16 cellular contexts compared by ENCODE assay signal in genomic region chr3:27718459-27718858, GRCh38. TPM values are rescaled to one million over a fixed set of nuclear protein-coding genes. Genes with fewer than 3 reads are reported as not detected.
A peak's percentile ranks its signal among the peaks of the same experiment; 100 is the strongest.
DNase-seq lines count a peak whose midpoint lies in the region; ATAC-seq, FAIRE-seq and TF ChIP-seq lines count a peak whose summit lies in the region.
"Had no signal": no experiment of that assay in that cellular context is flagged by ENCODE, and none has a peak within 500 bp of the region (broad histone marks: within the 10 kb centered on the region; RNA-seq: fewer than 3 reads in every experiment).

No MANE protein-coding gene starts in this region.

- H3K27ac ChIP-seq in mesendoderm (ENCODE audit: low read depth, low read length): peak overlapping the region; percentile 28
- H3K27ac ChIP-seq: C4-2B had no signal

- H3K18ac ChIP-seq in mesendoderm (ENCODE audit: low read length): no peak overlapping the region

- DNase-seq in stimulated activated naive CD8-positive, alpha-beta T cell treated with anti-CD3 and anti-CD28 coated beads, Interleukin-15, amount 100 ng/mL, for 72 hours: no peak
- DNase-seq in activated naive CD8-positive, alpha-beta T cell treated with anti-CD3 and anti-CD28 coated beads, Interleukin-2, amount 50 U/mL, for 24 hours: no peak
- DNase-seq in mesendoderm (no peak), GM12892 (ENCODE audit: insufficient read length) (no peak), GF-D8 (lab: John Stamatoyannopoulos, UW) (no peak)
- DNase-seq: COR-L47, DMS53, KBM-7, NCI-H1417 treated with DMSO at 0.1 percent for 48 hours, NCI-H1930, NCI-H69, SHP77 treated with DMSO at 0.1 percent for 48 hours had no signal

- H3K4me1 Mint-ChIP-seq in stimulated activated naive CD8-positive, alpha-beta T cell treated with anti-CD3 and anti-CD28 coated beads, Interleukin-15, Interleukin-2, amounts not matched to agents 100 ng/mL and 50 ng/mL, for 24 hours (ENCODE audit: low read depth): peaks cover 50% of the 10 kb centered on the region
- peaks cover 52% of the 10 kb centered on the region for H3K4me1 Mint-ChIP-seq in stimulated activated naive CD8-positive, alpha-beta T cell treated with anti-CD3 and anti-CD28 coated beads, Interleukin-15, amount 100 ng/mL, for 72 hours
- peaks cover 46% of the 10 kb centered on the region for H3K4me1 Mint-ChIP-seq in activated naive CD8-positive, alpha-beta T cell treated with anti-CD3 and anti-CD28 coated beads, Interleukin-2, amount 50 U/mL, for 24 hours

- no peak for ATAC-seq in stimulated activated naive CD8-positive, alpha-beta T cell treated with anti-CD3 and anti-CD28 coated beads, Interleukin-15, amount 100 ng/mL, for 72 hours
- ATAC-seq in activated naive CD8-positive, alpha-beta T cell treated with anti-CD3 and anti-CD28 coated beads, Interleukin-2, amount 50 U/mL, for 24 hours: no peak
- no peak for ATAC-seq in HG03342 (IDR thresholded peaks at IDR 0.05; ENCODE audit: unreplicated experiment)
- ATAC-seq: HCT116 had no signal

- peak overlapping the region; percentile 13 for H3K27ac Mint-ChIP-seq in stimulated activated naive CD8-positive, alpha-beta T cell treated with anti-CD3 and anti-CD28 coated beads, Interleukin-15, Interleukin-2, amounts not matched to agents 100 ng/mL and 50 ng/mL, for 24 hours
- H3K27ac Mint-ChIP-seq in stimulated activated naive CD8-positive, alpha-beta T cell treated with anti-CD3 and anti-CD28 coated beads, Interleukin-15, amount 100 ng/mL, for 72 hours: no peak overlapping the region
- H3K27ac Mint-ChIP-seq in activated naive CD8-positive, alpha-beta T cell treated with anti-CD3 and anti-CD28 coated beads, Interleukin-2, amount 50 U/mL, for 24 hours: peak overlapping the region; percentile 65

- H3K79me2 ChIP-seq in mesendoderm (ENCODE audit: control insufficient read depth, insufficient read depth, low read length): peaks cover 48% of the 10 kb centered on the region

- no peak overlapping the region for H2BK15ac ChIP-seq in mesendoderm (replicated peaks; ENCODE audit: low read depth)

- no peak overlapping the region for H3K4ac ChIP-seq in mesendoderm (ENCODE audit: low read depth, low read length)

- peaks cover 7% of the 10 kb centered on the region for H3K36me3 ChIP-seq in mesendoderm (ENCODE audit: control insufficient read depth, insufficient read depth, low read length)

- H3K9me3 Mint-ChIP-seq in stimulated activated naive CD8-positive, alpha-beta T cell treated with anti-CD3 and anti-CD28 coated beads, Interleukin-15, Interleukin-2, amounts not matched to agents 100 ng/mL and 50 ng/mL, for 24 hours: no peaks in the 10 kb centered on the region
- H3K9me3 Mint-ChIP-seq in stimulated activated naive CD8-positive, alpha-beta T cell treated with anti-CD3 and anti-CD28 coated beads, Interleukin-15, amount 100 ng/mL, for 72 hours: no peaks in the 10 kb centered on the region
- no peaks in the 10 kb centered on the region for H3K9me3 Mint-ChIP-seq in activated naive CD8-positive, alpha-beta T cell treated with anti-CD3 and anti-CD28 coated beads, Interleukin-2, amount 50 U/mL, for 24 hours

- peaks cover 7% of the 10 kb centered on the region for H3K4me1 ChIP-seq in mesendoderm (ENCODE audit: control insufficient read depth, low read depth, low read length)

- H2BK5ac ChIP-seq in mesendoderm (ENCODE audit: low read length): no peak overlapping the region

- peaks cover 79% of the 10 kb centered on the region for H3K27me3 Mint-ChIP-seq in stimulated activated naive CD8-positive, alpha-beta T cell treated with anti-CD3 and anti-CD28 coated beads, Interleukin-15, Interleukin-2, amounts not matched to agents 100 ng/mL and 50 ng/mL, for 24 hours
- peaks cover 80% of the 10 kb centered on the region for H3K27me3 Mint-ChIP-seq in stimulated activated naive CD8-positive, alpha-beta T cell treated with anti-CD3 and anti-CD28 coated beads, Interleukin-15, amount 100 ng/mL, for 72 hours
- H3K27me3 Mint-ChIP-seq in activated naive CD8-positive, alpha-beta T cell treated with anti-CD3 and anti-CD28 coated beads, Interleukin-2, amount 50 U/mL, for 24 hours: peaks cover 53% of the 10 kb centered on the region

- H4K5ac ChIP-seq in mesendoderm (ENCODE audit: low read length): no peak overlapping the region

- no peak overlapping the region for H2BK120ac ChIP-seq in mesendoderm (ENCODE audit: low read depth, low read length)

- no peaks in the 10 kb centered on the region for H3K27me3 ChIP-seq in mesendoderm (ENCODE audit: insufficient read depth, low read length, poor library complexity)

- H3K4me3 ChIP-seq in mesendoderm (ENCODE audit: low read length): peak overlapping the region; percentile 4

- no peak overlapping the region for H4K8ac ChIP-seq in mesendoderm (ENCODE audit: low read depth, low read length)

- H2AK5ac ChIP-seq in mesendoderm (ENCODE audit: low read length): no peak overlapping the region

- FAIRE-seq in GM12892 (lab: Jason Lieb, UNC): no peak

- H3K79me1 ChIP-seq in mesendoderm (ENCODE audit: low read length): no peaks in the 10 kb centered on the region

- H3K56ac ChIP-seq in mesendoderm (ENCODE audit: low read length): peak overlapping the region; percentile 26

- peak overlapping the region; percentile 14 for H3K4me2 ChIP-seq in mesendoderm (ENCODE audit: low read length)

- TF ChIP-seq POLR2A in GM12892 (IDR thresholded peaks at IDR 0.05; ENCODE audit: low read depth, low read length): no peak

- peaks cover 6% of the 10 kb centered on the region for H3K36me3 Mint-ChIP-seq in stimulated activated naive CD8-positive, alpha-beta T cell treated with anti-CD3 and anti-CD28 coated beads, Interleukin-15, Interleukin-2, amounts not matched to agents 100 ng/mL and 50 ng/mL, for 24 hours (ENCODE audit: low read depth)
- H3K36me3 Mint-ChIP-seq in activated naive CD8-positive, alpha-beta T cell treated with anti-CD3 and anti-CD28 coated beads, Interleukin-2, amount 50 U/mL, for 24 hours (ENCODE audit: low read depth): no peaks in the 10 kb centered on the region

- no peak overlapping the region for H3K23ac ChIP-seq in mesendoderm (ENCODE audit: low read length)

- H3K4me3 Mint-ChIP-seq in stimulated activated naive CD8-positive, alpha-beta T cell treated with anti-CD3 and anti-CD28 coated beads, Interleukin-15, Interleukin-2, amounts not matched to agents 100 ng/mL and 50 ng/mL, for 24 hours: peak overlapping the region; percentile 80
- H3K4me3 Mint-ChIP-seq in stimulated activated naive CD8-positive, alpha-beta T cell treated with anti-CD3 and anti-CD28 coated beads, Interleukin-15, amount 100 ng/mL, for 72 hours: no peak overlapping the region
- H3K4me3 Mint-ChIP-seq in activated naive CD8-positive, alpha-beta T cell treated with anti-CD3 and anti-CD28 coated beads, Interleukin-2, amount 50 U/mL, for 24 hours: peak overlapping the region; percentile 79

- no CpG with 5 or more reads among the region's 5 CpGs for WGBS in mesendoderm (ENCODE audit: extremely low coverage, insufficient coverage, low lambda C conversion rate)

- peak overlapping the region; percentile 98 for H3K9ac ChIP-seq in mesendoderm (ENCODE audit: low read length)

RNA-seq across cellular contexts. Expression of gene EOMES, which starts 3.7 kb away (rescaled TPM):
- polyA plus RNA-seq in mesendoderm (2013, experiment 1 of 2): 314 TPM
- polyA plus RNA-seq in mesendoderm (2013, experiment 2 of 2): 293 TPM
- not detected for polyA plus RNA-seq in GM12892 (2012; ENCODE audit: missing spikeins)

Comparison
In these comparisons a context has a peak if more than half of its experiments do, and no peak if none do; other contexts are left out.
1. H3K27ac Mint-ChIP-seq: peak in stimulated activated naive CD8-positive, alpha-beta T cell treated with anti-CD3 and anti-CD28 coated beads, Interleukin-15, Interleukin-2, amounts not matched to agents 100 ng/mL and 50 ng/mL, for 24 hours (single experiment) and activated naive CD8-positive, alpha-beta T cell treated with anti-CD3 and anti-CD28 coated beads, Interleukin-2, amount 50 U/mL, for 24 hours (single experiment); none in stimulated activated naive CD8-positive, alpha-beta T cell treated with anti-CD3 and anti-CD28 coated beads, Interleukin-15, amount 100 ng/mL, for 72 hours (0 of 2).
2. H3K4me3 Mint-ChIP-seq: peak in stimulated activated naive CD8-positive, alpha-beta T cell treated with anti-CD3 and anti-CD28 coated beads, Interleukin-15, Interleukin-2, amounts not matched to agents 100 ng/mL and 50 ng/mL, for 24 hours (single experiment) and activated naive CD8-positive, alpha-beta T cell treated with anti-CD3 and anti-CD28 coated beads, Interleukin-2, amount 50 U/mL, for 24 hours (single experiment); none in stimulated activated naive CD8-positive, alpha-beta T cell treated with anti-CD3 and anti-CD28 coated beads, Interleukin-15, amount 100 ng/mL, for 72 hours (0 of 2).